1 cellular context compared by ENCODE assay signal in genomic region chr1:232057217-232057895, GRCh38.
TF ChIP-seq lines count a peak whose summit lies in the region.

No MANE protein-coding gene starts in this region.

TF ChIP-seq in GM23338, 12 proteins besides CTCF, POLR2A, EP300 and RAD21 (continued from another document):
- TF ChIP-seq REST (IDR thresholded peaks at IDR 0.05; ENCODE audit: unreplicated experiment) (no peak), NANOG (IDR thresholded peaks at IDR 0.05; ENCODE audit: borderline replicate concordance) (no peak), ETS1 (IDR thresholded peaks at IDR 0.05) (no peak), CREB1 (CRISPR knock-in tag; IDR thresholded peaks at IDR 0.05; ENCODE audit: low read depth) (no peak)
